ENCODE assay signal across 8 cellular contexts in the genomic region with DNA sequence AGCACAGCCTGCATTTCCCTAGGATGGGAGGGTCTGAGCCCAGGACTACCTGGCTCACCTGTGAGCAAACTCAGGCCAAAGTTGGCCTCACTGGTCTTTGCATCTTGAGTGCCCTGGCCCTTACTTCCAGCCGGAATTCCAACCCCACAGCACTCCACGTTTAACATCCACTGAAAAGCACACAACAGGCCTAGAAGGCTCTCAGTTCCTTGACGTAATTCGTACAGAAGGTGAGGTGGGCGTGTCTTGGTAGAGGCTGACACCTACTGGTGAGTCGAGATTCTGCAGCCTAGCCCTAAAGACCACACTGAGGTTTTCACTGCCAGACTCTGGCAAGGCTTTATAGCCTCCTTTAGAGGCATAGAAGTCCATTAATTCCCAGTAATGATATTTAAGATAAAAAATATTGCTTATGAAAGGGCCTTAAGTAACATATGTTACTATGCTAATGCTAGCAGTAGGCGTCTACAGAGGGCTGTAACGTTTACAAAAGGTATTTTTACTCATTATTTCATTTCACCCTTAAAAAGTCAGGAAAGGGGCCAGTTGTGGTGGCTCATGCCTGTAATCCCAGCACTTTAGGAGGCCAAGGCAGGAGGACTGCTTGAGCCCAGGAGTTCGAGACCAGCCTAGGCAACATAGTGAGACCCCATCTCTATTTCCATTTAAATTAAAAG.
A peak's percentile ranks its signal among the peaks of the same experiment; 100 is the strongest.
DNase-seq lines count a peak whose midpoint lies in the region; ATAC-seq, FAIRE-seq and TF ChIP-seq lines count a peak whose summit lies in the region.

No MANE protein-coding gene starts in this region.

- no peak for FAIRE-seq in D721Med (lab: Jason Lieb, UNC)

- intact Hi-C loops in spleen (cut with DNase I; ENCODE audit: low total_unique reads): loop anchor here (10.0 kb wide), 1 partner anchor 78 kb away; no protein-coding TSS in a partner anchor

- peaks cover 9% of the 10 kb centered on the region for H3K4me1 Mint-ChIP-seq in glutamatergic neuron (ENCODE audit: low read depth, unreplicated experiment)

- DNase-seq in D721Med (ENCODE audit: insufficient read length, low spot score) (peak; percentile 42), SHP77 (lab: John Stamatoyannopoulos, UW) (peak; percentile 30 to 34), glutamatergic neuron (peak; percentile 48), spleen (no peak), NCI-H2107 treated with DMSO at 0.1 percent for 48 hours (lab: John Stamatoyannopoulos, UW; ENCODE audit: unreplicated experiment) (no peak)
- DNase-seq in activated effector memory CD4-positive, alpha-beta T cell treated with Interleukin-2 at 50 U/mL for 16 hours: peak; percentile 33

- no peak overlapping the region for H3K4me3 ChIP-seq in spleen

- no peak for TF ChIP-seq POLR2A in spleen (IDR thresholded peaks at IDR 0.05)

- peak; percentile 54 for TF ChIP-seq CTCF in D721Med (IDR thresholded peaks at IDR 0.05; ENCODE audit: insufficient read depth, missing control alignments)
- TF ChIP-seq CTCF in glutamatergic neuron (IDR thresholded peaks at IDR 0.05; ENCODE audit: partially characterized antibody, unreplicated experiment): peak; percentile 84
- peak; percentile 75 to 97 (median 89) for TF ChIP-seq CTCF in spleen (IDR thresholded peaks at IDR 0.05 in 8 of 11, conservative IDR thresholded peaks at IDR 0.05 in 3 of 11)

- peak; percentile 57 for ATAC-seq in HG02798 (IDR thresholded peaks at IDR 0.05; ENCODE audit: poor library complexity, unreplicated experiment)
- ATAC-seq in HG02870 (IDR thresholded peaks at IDR 0.05; ENCODE audit: unreplicated experiment): no peak

- peaks cover 0 to 5% (median 0%) of the 10 kb centered on the region in 7 donors for H3K27me3 ChIP-seq in spleen (replicated peaks in 1 of 7)

- peak overlapping the region; percentile 14 for H3K27ac Mint-ChIP-seq in glutamatergic neuron (ENCODE audit: unreplicated experiment)

- H3K9me3 Mint-ChIP-seq in glutamatergic neuron (ENCODE audit: unreplicated experiment): peaks cover 18% of the 10 kb centered on the region

- H3K36me3 Mint-ChIP-seq in glutamatergic neuron (ENCODE audit: unreplicated experiment): no peaks in the 10 kb centered on the region

- 44 to 54% (median 48%) methylated on average over 8 to 9 of the region's 9 CpGs for WGBS in spleen, 5 donors

- peaks cover 19% of the 10 kb centered on the region for H3K27me3 Mint-ChIP-seq in glutamatergic neuron (ENCODE audit: unreplicated experiment)

- H3K36me3 ChIP-seq in spleen: no peaks in the 10 kb centered on the region

- peaks cover 0 to 9% (median 7%) of the 10 kb centered on the region in 8 donors for H3K9me3 ChIP-seq in spleen

- H3K4me3 Mint-ChIP-seq in glutamatergic neuron (ENCODE audit: unreplicated experiment): no peak overlapping the region

- peaks cover 2 to 27% (median 15%) of the 10 kb centered on the region in 6 donors for H3K4me1 ChIP-seq in spleen

- peak overlapping the region in 1 of 8 donors; percentile 28 for H3K27ac ChIP-seq in spleen

Comparison
In these comparisons a context has a peak if more than half of its experiments do, and no peak if none do; other contexts are left out.
1. DNase-seq: peak in D721Med (single experiment), SHP77 (2 of 2), activated effector memory CD4-positive, alpha-beta T cell treated with Interleukin-2 at 50 U/mL for 16 hours (single experiment) and glutamatergic neuron (single experiment); none in spleen (single experiment) and NCI-H2107 treated with DMSO at 0.1 percent for 48 hours (single experiment).
2. Peak in every context shown above with its lines, with median percentiles within 50 percentile points of each other: CTCF ChIP-seq.